ENCODE assay signal across 8 cellular contexts in genomic region chr6:116280161-116280959, GRCh38. TPM values are rescaled to one million over a fixed set of nuclear protein-coding genes. Genes with fewer than 3 reads are reported as not detected.
DNase-seq lines count a peak whose midpoint lies in the region; ATAC-seq, FAIRE-seq and TF ChIP-seq lines count a peak whose summit lies in the region.

No MANE protein-coding gene starts in this region.

- no peak for FAIRE-seq in pancreas (lab: Jason Lieb, UNC)

- peak overlapping the region; percentile 100 for H3K4me3 Mint-ChIP-seq in activated naive CD4-positive, alpha-beta T cell treated with anti-CD3 and anti-CD28 coated beads, Interleukin-2, amount 50 U/mL, for 24 hours

- peaks cover 42% of the 10 kb centered on the region for H3K79me2 ChIP-seq in SU-DHL-6 (ENCODE audit: insufficient read depth, low read length)

- no peak for ATAC-seq in pancreas
- no peak for ATAC-seq in HG02885 (IDR thresholded peaks at IDR 0.05; ENCODE audit: poor library complexity, unreplicated experiment)

- peak overlapping the region; percentile 85 for H2AFZ ChIP-seq in SU-DHL-6 (ENCODE audit: low read depth, low read length, severe bottlenecking)

- peaks cover 33 to 46% (median 41%) of the 10 kb centered on the region in 4 donors for H3K4me1 ChIP-seq in esophagus muscularis mucosa
- H3K4me1 ChIP-seq in pancreas = peaks cover 0 to 39% (median 10%) of the 10 kb centered on the region in 3 donors

- H3K4me3 ChIP-seq in SU-DHL-6 (ENCODE audit: insufficient read depth, low read length, poor library complexity, severe bottlenecking) (peak overlapping the region; percentile 76), esophagus muscularis mucosa (peak overlapping the region; percentile 78 to 95 (median 84)), pancreas (peak overlapping the region; percentile 59 to 98 (median 86))

- no peaks in the 10 kb centered on the region for H3K9me3 Mint-ChIP-seq in activated naive CD4-positive, alpha-beta T cell treated with anti-CD3 and anti-CD28 coated beads, Interleukin-2, amount 50 U/mL, for 24 hours

- H3K4me1 Mint-ChIP-seq in activated naive CD4-positive, alpha-beta T cell treated with anti-CD3 and anti-CD28 coated beads, Interleukin-2, amount 50 U/mL, for 24 hours = peaks cover 56% of the 10 kb centered on the region

- no peak for TF ChIP-seq EP300 in esophagus muscularis mucosa (IDR thresholded peaks at IDR 0.05)

- peak overlapping the region; percentile 99 for H3K27ac Mint-ChIP-seq in activated naive CD4-positive, alpha-beta T cell treated with anti-CD3 and anti-CD28 coated beads, Interleukin-2, amount 50 U/mL, for 24 hours

- no peaks in the 10 kb centered on the region for H3K9me2 ChIP-seq in SU-DHL-6 (replicated peaks; ENCODE audit: insufficient read depth, low read length)

- WGBS in esophagus muscularis mucosa = 13% methylated on average over 8 of the region's 8 CpGs
- WGBS in pancreas, 2 donors = 4% methylated on average over 8 of the region's 8 CpGs

- H3K27me3 Mint-ChIP-seq in activated naive CD4-positive, alpha-beta T cell treated with anti-CD3 and anti-CD28 coated beads, Interleukin-2, amount 50 U/mL, for 24 hours = no peaks in the 10 kb centered on the region

- H3K36me3 ChIP-seq in SU-DHL-6 (ENCODE audit: low read length) (no peaks in the 10 kb centered on the region), esophagus muscularis mucosa (peaks cover 0 to 6% (median 0%) of the 10 kb centered on the region in 4 donors), pancreas (peaks cover 0 to 4% (median 0%) of the 10 kb centered on the region in 3 donors)

- H4K20me1 ChIP-seq in SU-DHL-6 (ENCODE audit: low read depth, low read length) = peaks cover 18% of the 10 kb centered on the region

- H3K27me3 ChIP-seq in SU-DHL-6 (ENCODE audit: low read length) (no peaks in the 10 kb centered on the region), esophagus muscularis mucosa (no peaks in the 10 kb centered on the region), pancreas (no peaks in the 10 kb centered on the region)

- H3K36me3 Mint-ChIP-seq in activated naive CD4-positive, alpha-beta T cell treated with anti-CD3 and anti-CD28 coated beads, Interleukin-2, amount 50 U/mL, for 24 hours = peaks cover 25% of the 10 kb centered on the region

- H3K4me2 ChIP-seq in SU-DHL-6 (ENCODE audit: low read depth, low read length, poor library complexity, severe bottlenecking) = peak overlapping the region; percentile 78

- no peaks in the 10 kb centered on the region for H3K9me3 ChIP-seq in SU-DHL-6 (ENCODE audit: insufficient read depth, low read length)
- no peaks in the 10 kb centered on the region for H3K9me3 ChIP-seq in esophagus muscularis mucosa
- H3K9me3 ChIP-seq in pancreas = no peaks in the 10 kb centered on the region

- H3K9ac ChIP-seq in SU-DHL-6 (ENCODE audit: low read length) = peak overlapping the region; percentile 77

- intact Hi-C loops in esophagus muscularis mucosa (cut with DNase I) = loop anchor here (5.0 to 10.0 kb wide), 2 partner anchors 92 to 284 kb away; partner anchors contain the start of gene DSE
- intact Hi-C loops in pancreas (cut with DNase I) = loop anchor here in 1 of 3 donors (10.0 kb wide), 1 partner anchor 274 kb away; the partner anchor contains the start of gene CALHM4

- no peak for DNase-seq in activated naive CD4-positive, alpha-beta T cell treated with Interleukin-2 at 50 U/mL for 16 hours
- no peak for DNase-seq in esophagus muscularis mucosa (ENCODE audit: extremely low spot score)
- DNase-seq in pancreas = no peak
- no peak for DNase-seq in stimulated activated CD4-positive, alpha-beta T cell treated with anti-CD3 and anti-CD28 coated beads, Interleukin-2, amount 100 ng/mL, for 48 hours
- DNase-seq in GF-D8 (lab: John Stamatoyannopoulos, UW) = no peak

- no peak for TF ChIP-seq CTCF in SU-DHL-6 (IDR thresholded peaks at IDR 0.05; ENCODE audit: insufficient read depth, low read length, poor library complexity, severe bottlenecking)
- TF ChIP-seq CTCF in esophagus muscularis mucosa (IDR thresholded peaks at IDR 0.05) = no peak
- no peak for TF ChIP-seq CTCF in pancreas (IDR thresholded peaks at IDR 0.05)

- H3K27ac ChIP-seq in SU-DHL-6 (ENCODE audit: low read depth, low read length) = no peak overlapping the region
- H3K27ac ChIP-seq in esophagus muscularis mucosa (replicated peaks in 1 of 4) = peak overlapping the region; percentile 95 to 99 (median 98)
- peak overlapping the region; percentile 91 to 99 (median 98) for H3K27ac ChIP-seq in pancreas

- no peaks in the 10 kb centered on the region for H3F3A ChIP-seq in SU-DHL-6 (ENCODE audit: insufficient read depth)

- no peak for TF ChIP-seq POLR2A in esophagus muscularis mucosa (IDR thresholded peaks at IDR 0.05; ENCODE audit: low read depth)

RNA-seq across cellular contexts. Expression of gene TSPYL1, which starts 0.6 kb away (rescaled TPM):
- total RNA-seq in esophagus muscularis mucosa (100 to 1,000 TPM in 1 of 4 donors, 10 to 100 TPM in 3; 67.7 to 113 (median 92.5) TPM), pancreas (10 to 100 TPM; 29.4 to 50.3 (median 44.0) TPM)
- polyA plus RNA-seq in pancreas = 10 to 100 TPM; 11.9 to 23.6 TPM

RNA-seq across cellular contexts. Expression of gene TSPYL4, which starts 26.5 kb away (rescaled TPM):
- total RNA-seq in esophagus muscularis mucosa = 10 to 100 TPM; 14.4 to 22.8 (median 18.4) TPM
- total RNA-seq in pancreas = 10 to 100 TPM in 1 of 6 donors, 1 to 10 TPM in 5; 5.7 to 10.5 (median 7.1) TPM
- polyA plus RNA-seq in pancreas = 10 to 100 TPM in 1 of 2 donors, 1 to 10 TPM in 1; 4.9 to 19.4 TPM
